1 cellular context compared by ENCODE assay signal in genomic region chr4:76197971-76198410, GRCh38.
TF ChIP-seq lines count a peak whose summit lies in the region.

No MANE protein-coding gene starts in this region.

TF ChIP-seq in SK-N-SH treated with all-trans-retinoic acid at 6 μM for 48 hours, 23 proteins besides CTCF, POLR2A, EP300 and RAD21 (continued from another document):
- peak; percentile 65 for TF ChIP-seq TCF4 (CRISPR knock-in tag; IDR thresholded peaks at IDR 0.05; ENCODE audit: borderline replicate concordance)
- TF ChIP-seq ARNTL (CRISPR knock-in tag; IDR thresholded peaks at IDR 0.05; ENCODE audit: borderline replicate concordance, low read depth), result no peak
- TF ChIP-seq SNAI2 (CRISPR knock-in tag; IDR thresholded peaks at IDR 0.05), result peak; percentile 76; the same call in 1 of the 2 replicates
